8 cellular contexts compared by ENCODE assay signal in the genomic region with DNA sequence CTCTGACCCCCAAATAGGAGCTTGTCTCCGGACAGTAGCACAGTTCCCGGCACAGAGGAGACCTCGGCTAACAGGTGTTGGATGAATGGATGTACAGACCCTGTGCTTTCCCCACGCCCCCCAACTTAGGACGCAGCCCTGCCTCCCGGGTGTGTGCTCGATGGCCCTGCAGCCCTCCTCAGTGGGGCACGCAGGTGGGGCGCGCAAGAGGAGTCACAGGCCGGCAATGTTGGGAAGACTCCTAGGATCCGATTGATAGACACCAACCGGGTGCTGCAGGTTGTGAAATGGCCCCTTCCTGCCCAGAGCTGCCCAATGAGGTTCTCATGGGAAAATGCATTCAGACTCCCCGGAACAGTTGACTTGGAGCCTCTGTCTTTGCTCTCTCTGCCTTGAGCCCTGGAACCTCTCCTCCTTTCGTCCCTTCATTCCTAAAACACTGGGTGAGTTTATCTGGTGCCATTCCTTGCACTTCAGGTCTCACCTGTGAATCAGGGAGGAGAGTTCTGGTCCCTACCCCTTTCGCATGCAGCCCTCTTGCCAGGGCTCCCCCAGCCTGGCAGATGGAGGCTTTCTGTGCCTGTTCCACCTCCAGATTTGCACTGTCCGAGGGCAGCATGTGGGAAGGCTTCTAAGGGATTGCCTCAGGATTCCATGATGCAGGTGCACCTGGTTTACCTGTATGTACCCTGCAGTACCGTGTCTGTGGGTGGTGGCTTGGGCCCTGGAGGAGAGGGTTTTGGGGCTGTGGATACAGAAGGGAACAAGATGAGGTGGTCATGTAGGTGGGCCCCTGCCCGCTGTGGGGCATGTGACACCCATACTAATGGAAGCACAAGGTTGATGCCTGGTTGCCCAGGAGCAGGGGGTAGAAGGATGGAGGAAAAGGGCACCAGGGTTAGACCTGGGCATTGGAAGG. TPM values are rescaled to one million over a fixed set of nuclear protein-coding genes. Genes with fewer than 3 reads are reported as not detected.
DNase-seq lines count a peak whose midpoint lies in the region; ATAC-seq lines count a peak whose summit lies in the region.

No MANE protein-coding gene starts in this region.

- H3K4me3 Mint-ChIP-seq in T-helper 2 cell treated with Interferon-gamma antibody and Interleukin-4, amounts not matched to agents 5 μg/mL and 100 μg/mL, for 36 hours: peak overlapping the region; percentile 79
- H3K4me3 Mint-ChIP-seq in activated T-helper 2 cell treated with anti-CD3 and anti-CD28 coated beads, Interferon-gamma antibody, Interleukin-2, Interleukin-4, amounts not matched to agents 10 μg/mL and 5 μg/mL and 100 μg/mL, durations not matched to agents 14 hours and 24 hours and 36 hours (ENCODE audit: low read depth): peak overlapping the region; percentile 78

- no peaks in the 10 kb centered on the region for H3K27me3 Mint-ChIP-seq in T-helper 2 cell treated with Interferon-gamma antibody and Interleukin-4, amounts not matched to agents 5 μg/mL and 100 μg/mL, for 36 hours (ENCODE audit: low read depth)
- H3K27me3 Mint-ChIP-seq in activated T-helper 2 cell treated with anti-CD3 and anti-CD28 coated beads, Interferon-gamma antibody, Interleukin-2, Interleukin-4, amounts not matched to agents 10 μg/mL and 5 μg/mL and 100 μg/mL, durations not matched to agents 14 hours and 24 hours and 36 hours (ENCODE audit: low read depth): no peaks in the 10 kb centered on the region

- intact Hi-C loops in activated T-helper 2 cell treated with anti-CD3 and anti-CD28 coated beads, Interferon-gamma antibody, Interleukin-2, Interleukin-4, amounts not matched to agents 10 μg/mL and 5 μg/mL and 100 μg/mL, durations not matched to agents 14 hours and 24 hours and 36 hours (cut with micrococcal nuclease): no loop called here

- no peak for ATAC-seq in GM21576 (IDR thresholded peaks at IDR 0.05; ENCODE audit: unreplicated experiment)
- no peak for ATAC-seq in activated CD4-positive, CD25-positive, alpha-beta regulatory T cell treated with anti-CD3 and anti-CD28 coated beads, Interleukin-2, amount 50 U/mL, for 24 hours

- no peaks in the 10 kb centered on the region for H3K9me3 ChIP-seq in iPS-18c (ENCODE audit: control insufficient read depth, insufficient read depth, low read length)

- peak overlapping the region; percentile 68 for H3K4me3 ChIP-seq in iPS-18c (ENCODE audit: insufficient read depth, low read depth, low read length)

- no peak for DNase-seq in T-helper 2 cell treated with Interferon-gamma antibody and Interleukin-4, amounts not matched to agents 5 μg/mL and 100 μg/mL, for 36 hours (ENCODE audit: low spot score)
- DNase-seq in T-helper 2 cell (no peak), DMS53 treated with DMSO at 0.1 percent for 48 hours (lab: John Stamatoyannopoulos, UW; ENCODE audit: unreplicated experiment) (no peak)
- DNase-seq in activated T-helper 2 cell treated with anti-CD3 and anti-CD28 coated beads, Interferon-gamma antibody, Interleukin-2, Interleukin-4, amounts not matched to agents 10 μg/mL and 5 μg/mL and 100 μg/mL, durations not matched to agents 14 hours and 24 hours and 36 hours (ENCODE audit: low spot score): no peak

- H3K4me1 Mint-ChIP-seq in T-helper 2 cell treated with Interferon-gamma antibody and Interleukin-4, amounts not matched to agents 5 μg/mL and 100 μg/mL, for 36 hours (ENCODE audit: low read depth): peaks cover 21% of the 10 kb centered on the region
- H3K4me1 Mint-ChIP-seq in activated T-helper 2 cell treated with anti-CD3 and anti-CD28 coated beads, Interferon-gamma antibody, Interleukin-2, Interleukin-4, amounts not matched to agents 10 μg/mL and 5 μg/mL and 100 μg/mL, durations not matched to agents 14 hours and 24 hours and 36 hours (ENCODE audit: low read depth): peaks cover 22% of the 10 kb centered on the region

- H3K27ac ChIP-seq in temporal lobe (ENCODE audit: low read depth, low read length): peak overlapping the region; percentile 40

- peak overlapping the region; percentile 80 for H3K27ac Mint-ChIP-seq in T-helper 2 cell treated with Interferon-gamma antibody and Interleukin-4, amounts not matched to agents 5 μg/mL and 100 μg/mL, for 36 hours
- H3K27ac Mint-ChIP-seq in activated T-helper 2 cell treated with anti-CD3 and anti-CD28 coated beads, Interferon-gamma antibody, Interleukin-2, Interleukin-4, amounts not matched to agents 10 μg/mL and 5 μg/mL and 100 μg/mL, durations not matched to agents 14 hours and 24 hours and 36 hours: peak overlapping the region; percentile 79

- no peaks in the 10 kb centered on the region for H3K9me3 Mint-ChIP-seq in T-helper 2 cell treated with Interferon-gamma antibody and Interleukin-4, amounts not matched to agents 5 μg/mL and 100 μg/mL, for 36 hours
- H3K9me3 Mint-ChIP-seq in activated T-helper 2 cell treated with anti-CD3 and anti-CD28 coated beads, Interferon-gamma antibody, Interleukin-2, Interleukin-4, amounts not matched to agents 10 μg/mL and 5 μg/mL and 100 μg/mL, durations not matched to agents 14 hours and 24 hours and 36 hours: no peaks in the 10 kb centered on the region

- H3K36me3 Mint-ChIP-seq in T-helper 2 cell treated with Interferon-gamma antibody and Interleukin-4, amounts not matched to agents 5 μg/mL and 100 μg/mL, for 36 hours (ENCODE audit: low read depth): peaks cover 2% of the 10 kb centered on the region
- H3K36me3 Mint-ChIP-seq in activated T-helper 2 cell treated with anti-CD3 and anti-CD28 coated beads, Interferon-gamma antibody, Interleukin-2, Interleukin-4, amounts not matched to agents 10 μg/mL and 5 μg/mL and 100 μg/mL, durations not matched to agents 14 hours and 24 hours and 36 hours (ENCODE audit: low read depth): no peaks in the 10 kb centered on the region

RNA-seq across cellular contexts. Expression of gene MICALL1, which starts 1.2 kb away (rescaled TPM):
- total RNA-seq in activated T-helper 2 cell treated with anti-CD3 and anti-CD28 coated beads, Interferon-gamma antibody, Interleukin-2, Interleukin-4, amounts not matched to agents 10 μg/mL and 5 μg/mL and 100 μg/mL, durations not matched to agents 14 hours and 24 hours and 36 hours: 22.7 and 29.1 TPM in 2 replicates
- total RNA-seq in temporal lobe: 21.4 TPM

RNA-seq across cellular contexts. Expression of gene C22orf23, which starts 46.1 kb away (rescaled TPM):
- not detected in 2 replicates for total RNA-seq in activated T-helper 2 cell treated with anti-CD3 and anti-CD28 coated beads, Interferon-gamma antibody, Interleukin-2, Interleukin-4, amounts not matched to agents 10 μg/mL and 5 μg/mL and 100 μg/mL, durations not matched to agents 14 hours and 24 hours and 36 hours
- total RNA-seq in temporal lobe: 0.25 TPM

RNA-seq across cellular contexts. Expression of gene POLR2F, which starts 46.2 kb away (rescaled TPM):
- 92.6 and 96.5 TPM in 2 replicates for total RNA-seq in activated T-helper 2 cell treated with anti-CD3 and anti-CD28 coated beads, Interferon-gamma antibody, Interleukin-2, Interleukin-4, amounts not matched to agents 10 μg/mL and 5 μg/mL and 100 μg/mL, durations not matched to agents 14 hours and 24 hours and 36 hours
- total RNA-seq in temporal lobe: 53.4 TPM

RNA-seq across cellular contexts. Expression of gene EIF3L, which starts 58.1 kb away (rescaled TPM):
- total RNA-seq in activated T-helper 2 cell treated with anti-CD3 and anti-CD28 coated beads, Interferon-gamma antibody, Interleukin-2, Interleukin-4, amounts not matched to agents 10 μg/mL and 5 μg/mL and 100 μg/mL, durations not matched to agents 14 hours and 24 hours and 36 hours: 462 and 480 TPM in 2 replicates
- 467 TPM for total RNA-seq in temporal lobe
